Comparison of ENCODE assay signal across 18 cellular contexts in genomic region chr18:77948571-77948970, GRCh38.
"Had no signal": no experiment of that assay in that cellular context is flagged by ENCODE, and none has a peak within 500 bp of the region (broad histone marks: within the 10 kb centered on the region; RNA-seq: fewer than 3 reads in every experiment).

No MANE protein-coding gene starts in this region.

- H3K27ac Mint-ChIP-seq: activated CD4-positive, alpha-beta T cell treated with anti-CD3 and anti-CD28 coated beads for 36 hours; activated CD8-positive, alpha-beta T cell treated with anti-CD3 and anti-CD28 coated beads for 36 hours; activated naive CD8-positive, alpha-beta T cell treated with anti-CD3 and anti-CD28 coated beads, Interleukin-2, amount 10 ng/mL, durations not matched to agents 7 days and 5 days had no signal

- DNase-seq: activated CD4-positive, alpha-beta T cell treated with anti-CD3 and anti-CD28 coated beads for 36 hours; activated CD4-positive, alpha-beta T cell treated with anti-CD3 and anti-CD28 coated beads, Interleukin-2, amount 50 U/mL, for 1 hour; activated CD8-positive, alpha-beta memory T cell treated with anti-CD3 and anti-CD28 coated beads, Interleukin-2, amount 50 U/mL, for 4 hours; activated CD8-positive, alpha-beta T cell treated with anti-CD3 and anti-CD28 coated beads for 36 hours; activated naive CD4-positive, alpha-beta T cell treated with anti-CD3 and anti-CD28 coated beads, Interleukin-2, amount 50 U/mL, for 16 hours; activated naive CD8-positive, alpha-beta T cell treated with anti-CD3 and anti-CD28 coated beads, Interleukin-2, amount 10 ng/mL, durations not matched to agents 7 days and 5 days; adrenal gland; anterior cingulate cortex; cerebellar nuclear complex; MG63; MV-4-11; NCI-H1694; NCI-H2029 treated with DMSO at 0.1 percent for 48 hours; NCI-H510A treated with DMSO at 0.1 percent for 48 hours; NCI-H748 treated with DMSO at 0.1 percent for 48 hours; T-helper 1 cell had no signal

- H3K4me1 Mint-ChIP-seq: activated CD4-positive, alpha-beta T cell treated with anti-CD3 and anti-CD28 coated beads for 36 hours; activated naive CD8-positive, alpha-beta T cell treated with anti-CD3 and anti-CD28 coated beads, Interleukin-2, amount 10 ng/mL, durations not matched to agents 7 days and 5 days had no signal

- H3K4me3 Mint-ChIP-seq: activated CD4-positive, alpha-beta T cell treated with anti-CD3 and anti-CD28 coated beads for 36 hours; activated CD8-positive, alpha-beta T cell treated with anti-CD3 and anti-CD28 coated beads for 36 hours; activated naive CD8-positive, alpha-beta T cell treated with anti-CD3 and anti-CD28 coated beads, Interleukin-2, amount 10 ng/mL, durations not matched to agents 7 days and 5 days had no signal

- ATAC-seq: activated CD4-positive, alpha-beta T cell treated with anti-CD3 and anti-CD28 coated beads for 36 hours; activated CD8-positive, alpha-beta T cell treated with anti-CD3 and anti-CD28 coated beads for 36 hours; Panc1; Right ventricle myocardium inferior had no signal

- H3K27me3 Mint-ChIP-seq: activated CD8-positive, alpha-beta T cell treated with anti-CD3 and anti-CD28 coated beads for 36 hours; activated naive CD8-positive, alpha-beta T cell treated with anti-CD3 and anti-CD28 coated beads, Interleukin-2, amount 10 ng/mL, durations not matched to agents 7 days and 5 days had no signal

- H3K9me3 Mint-ChIP-seq: activated naive CD8-positive, alpha-beta T cell treated with anti-CD3 and anti-CD28 coated beads, Interleukin-2, amount 10 ng/mL, durations not matched to agents 7 days and 5 days had no signal

- H3K36me3 Mint-ChIP-seq: activated naive CD8-positive, alpha-beta T cell treated with anti-CD3 and anti-CD28 coated beads, Interleukin-2, amount 10 ng/mL, durations not matched to agents 7 days and 5 days had no signal
